In the genomic region with DNA sequence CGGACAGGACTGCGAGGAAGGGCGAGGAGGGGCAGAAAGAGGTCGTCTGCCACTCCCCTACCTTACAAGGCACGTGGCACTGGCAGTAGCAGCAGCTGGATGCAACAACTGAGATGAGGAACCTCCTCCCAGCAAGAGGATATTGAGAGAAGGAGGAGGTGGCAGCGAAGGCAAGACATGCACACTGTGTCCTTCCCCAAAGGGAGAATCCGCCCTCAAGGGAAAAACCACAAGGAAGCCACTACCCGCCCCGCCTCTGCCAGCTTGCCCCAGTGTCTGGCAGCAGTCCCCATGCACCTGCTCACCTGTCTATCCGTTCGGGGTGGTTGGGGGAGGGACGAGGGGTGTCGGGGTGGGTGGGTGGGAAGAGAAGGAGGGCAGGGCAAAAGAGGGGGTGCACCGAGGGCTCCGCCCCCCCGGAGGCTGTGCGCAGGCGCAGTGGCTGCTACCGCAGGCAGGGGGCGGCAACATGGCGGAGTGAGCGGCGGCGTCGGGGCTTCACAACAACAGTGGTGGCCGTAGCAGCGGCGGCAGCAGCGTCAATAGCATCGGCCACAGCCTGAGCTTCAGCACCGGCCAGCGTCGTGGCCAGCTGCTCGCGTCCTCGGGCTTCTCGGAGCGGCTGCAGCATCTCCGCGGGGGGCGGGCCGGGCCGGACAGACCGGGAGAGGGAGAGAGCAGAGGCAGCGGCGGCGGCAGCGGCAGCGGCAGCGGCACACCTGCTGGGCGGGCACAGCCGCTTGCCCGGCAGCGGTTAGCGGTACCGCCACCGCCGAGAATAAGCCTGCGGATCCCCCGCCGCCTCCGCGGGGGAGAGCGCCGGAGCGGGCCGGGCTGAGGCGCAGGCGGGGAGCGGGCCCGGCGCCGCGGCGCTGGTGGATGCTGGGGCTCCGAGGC, we compare ENCODE assay signal across 8 cellular contexts. TPM values are rescaled to one million over a fixed set of nuclear protein-coding genes. Genes with fewer than 3 reads are reported as not detected.
DNase-seq lines count a peak whose midpoint lies in the region; ATAC-seq and TF ChIP-seq lines count a peak whose summit lies in the region.

Gene NBEA (plus strand): TSS at position 436 of the 897 bp plus-strand sequence. CDS start 551 bp downstream, outside the sequence.

- H3K27ac ChIP-seq in upper lobe of right lung: no peak within 1 kb of the TSS

- no peaks in the 10 kb centered on the region for H3K36me3 ChIP-seq in upper lobe of right lung

- H3K4me1 ChIP-seq in upper lobe of right lung: peaks cover 7% of the 10 kb centered on the region

- TF ChIP-seq CTCF in upper lobe of right lung (IDR thresholded peaks at IDR 0.05): no peak

- H3K4me3 ChIP-seq in upper lobe of right lung: peak within 1 kb of the TSS; percentile 79

- no peaks in the 10 kb centered on the region for H3K9me3 ChIP-seq in upper lobe of right lung

- intact Hi-C loops in left cardiac atrium (cut with DNase I) (no loop called here), posterior vena cava (cut with DNase I) (no loop called here), upper lobe of right lung (cut with DNase I) (no loop called here)

- H3K27me3 ChIP-seq in upper lobe of right lung: peaks cover 14% of the 10 kb centered on the region

- ATAC-seq in left cardiac atrium: peak; percentile 92 to 94
- peak; percentile 88 for ATAC-seq in upper lobe of right lung

- DNase-seq in GDM1 (lab: John Stamatoyannopoulos, UW) (peak; percentile 79), HEK293T (ENCODE audit: extremely low spot score) (peak; percentile 75), NCI-H1092 treated with DMSO at 0.1 percent for 48 hours (lab: John Stamatoyannopoulos, UW) (peak; percentile 87), T follicular helper cell (ENCODE audit: low read depth) (peak; percentile 67), amniotic epithelial cell (ENCODE audit: low read depth) (peak; percentile 28), left cardiac atrium (peak; percentile 78), posterior vena cava (ENCODE audit: low spot score) (peak; percentile 89), upper lobe of right lung (peak; percentile 89)

- POLR2A ChIA-PET in HEK293T (lab: Yijun Ruan, JAX): no interaction called here

- CTCF ChIA-PET in HEK293T (lab: Yijun Ruan, JAX): no interaction called here

TF ChIP-seq in HEK293T, 16 proteins besides CTCF, POLR2A, EP300 and RAD21:
- TF ChIP-seq LEF1 (IDR thresholded peaks at IDR 0.05; ENCODE audit: borderline replicate concordance) (peak; percentile 16; the same call in 1 of the 2 replicates), PKNOX1 (IDR thresholded peaks at IDR 0.05) (no peak), FOXK2 (IDR thresholded peaks at IDR 0.05) (no peak), L3MBTL2 (conservative IDR thresholded peaks at IDR 0.05) (peak; percentile 72), FOXA1 (IDR thresholded peaks at IDR 0.05) (no peak)

RNA-seq across cellular contexts. Expression of gene NBEA, which starts in this region (rescaled TPM):
- total RNA-seq in left cardiac atrium (10 to 100 TPM; 12.2 to 20.8 TPM), posterior vena cava (10 to 100 TPM; 10.5 to 12.7 TPM), upper lobe of right lung (5.6 TPM)

Comparison
In these comparisons a context has a peak if more than half of its experiments do, and no peak if none do; other contexts are left out.
1. DNase-seq: peak in every context shown above with its lines; median percentile 89 in posterior vena cava; 89 in upper lobe of right lung; 87 in NCI-H1092 treated with DMSO at 0.1 percent for 48 hours; 79 in GDM1; 78 in left cardiac atrium; 75 in HEK293T; 67 in T follicular helper cell; 28 in amniotic epithelial cell.